Comparison of ENCODE assay signal across 9 cellular contexts in the genomic region with DNA sequence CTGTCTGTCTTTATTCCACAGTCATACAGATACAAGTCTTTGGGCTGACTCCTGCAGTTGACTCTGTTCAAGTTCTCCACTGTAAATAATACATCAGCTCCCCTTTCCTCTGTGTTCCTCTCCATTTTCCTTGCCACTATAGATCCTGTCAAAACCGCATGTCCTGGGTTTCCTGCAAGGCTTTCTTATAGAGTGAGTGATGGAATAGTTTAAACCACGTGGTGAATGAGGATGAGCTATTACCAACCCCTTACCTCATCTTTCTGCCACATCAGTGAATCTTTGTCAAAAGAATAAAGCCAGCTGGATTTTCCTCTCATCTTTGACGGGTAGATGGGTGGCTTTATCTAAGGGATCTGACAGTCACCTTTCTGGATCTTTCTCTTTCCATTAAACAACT.
"Had no signal": no experiment of that assay in that cellular context is flagged by ENCODE, and none has a peak within 500 bp of the region (broad histone marks: within the 10 kb centered on the region; RNA-seq: fewer than 3 reads in every experiment).

No MANE protein-coding gene starts in this region.

- H3K27ac ChIP-seq: KMS-11 had no signal

- H3K27me3 Mint-ChIP-seq: IgD-negative memory B cell had no signal

- H3K9me3 ChIP-seq: HAP-1 had no signal

- H3K4me3 Mint-ChIP-seq: GM23338, HFFc6 had no signal

- H2AFZ ChIP-seq: GM23338 had no signal

- H3K9me3 Mint-ChIP-seq: GM23338, HFFc6, IgD-negative memory B cell had no signal

- H3K36me3 ChIP-seq: HAP-1 had no signal

- ATAC-seq: GM23338, HCT116 had no signal

- H3K27ac Mint-ChIP-seq: GM23338, HFFc6, IgD-negative memory B cell had no signal

- DNase-seq: H7, HFFc6, KBM-7 had no signal

- H3K9ac ChIP-seq: KMS-11 had no signal

- H3K4me2 ChIP-seq: GM23338, KMS-11 had no signal

- FAIRE-seq: HTR-8/SVneo had no signal

- H3K4me1 ChIP-seq: HAP-1 had no signal

- H3K4me3 ChIP-seq: GM23338, HAP-1 had no signal
